In genomic region chr4:37948542-37948941, GRCh38 we compare ENCODE assay signal across 20 cellular contexts. TPM values are rescaled to one million over a fixed set of nuclear protein-coding genes. Genes with fewer than 3 reads are reported as not detected.
DNase-seq lines count a peak whose midpoint lies in the region; ATAC-seq and TF ChIP-seq lines count a peak whose summit lies in the region.
"Had no signal": no experiment of that assay in that cellular context is flagged by ENCODE, and none has a peak within 500 bp of the region (broad histone marks: within the 10 kb centered on the region; RNA-seq: fewer than 3 reads in every experiment).

No MANE protein-coding gene starts in this region.

- peak; percentile 56 for ATAC-seq in HG03066 (IDR thresholded peaks at IDR 0.05; ENCODE audit: low read depth, unreplicated experiment)
- ATAC-seq in activated B cell treated with CpG ODN at 0.5 μM for 24 hours (ENCODE audit: low read depth), result peak; percentile 56
- peak; percentile 60 for ATAC-seq in stimulated activated effector memory CD8-positive, alpha-beta T cell treated with anti-CD3 and anti-CD28 coated beads, Interleukin-12 subunit alpha, Interleukin-12 subunit beta, amount 100 ng/mL, for 72 hours
- no peak for ATAC-seq in HG03342 (IDR thresholded peaks at IDR 0.05; ENCODE audit: unreplicated experiment)

- POLR2A ChIA-PET in activated B cell treated with CpG ODN at 0.5 μM for 24 hours (lab: Charles Lee), result interaction anchor here (0.6 kb wide), 1 partner anchor 57 kb away, joined by 4 read pairs; the partner anchor contains the start of gene TBC1D1

- intact Hi-C loops in activated B cell treated with CpG ODN at 0.5 μM for 24 hours (cut with micrococcal nuclease), result no loop called here

- DNase-seq in SKM-1 treated with dmso at 0.1 percent for 144 hours (lab: John Stamatoyannopoulos, UW; ENCODE audit: unreplicated experiment) (peak; percentile 9), SKM-1 (lab: John Stamatoyannopoulos, UW; ENCODE audit: unreplicated experiment) (no peak), activated B cell treated with CpG ODN at 0.5 μM for 24 hours (no peak), NCI-H1436 (lab: John Stamatoyannopoulos, UW) (no peak), HuH-7.5 (ENCODE audit: low spot score) (no peak)
- no peak for DNase-seq in stimulated activated effector memory CD8-positive, alpha-beta T cell treated with anti-CD3 and anti-CD28 coated beads, Interleukin-12 subunit alpha, Interleukin-12 subunit beta, amount 100 ng/mL, for 72 hours (ENCODE audit: low spot score in 2 of 2)
- DNase-seq: activated CD4-positive, alpha-beta T cell treated with anti-CD3 and anti-CD28 coated beads for 4 hours; activated CD8-positive, alpha-beta memory T cell treated with anti-CD3 and anti-CD28 coated beads, Interleukin-2, amount 50 U/mL, for 4 hours; activated gamma-delta T cell; amygdala; foreskin melanocyte; midbrain; NCI-H1694 treated with DMSO at 0.1 percent for 48 hours; NCI-H345; SW 1271 had no signal

- H3K27me3 Mint-ChIP-seq in activated B cell treated with CpG ODN at 0.5 μM for 24 hours, result no peaks in the 10 kb centered on the region

- no peak overlapping the region for H3K4me3 Mint-ChIP-seq in activated B cell treated with CpG ODN at 0.5 μM for 24 hours
- H3K4me3 Mint-ChIP-seq in stimulated activated effector memory CD8-positive, alpha-beta T cell treated with anti-CD3 and anti-CD28 coated beads, Interleukin-12 subunit alpha, Interleukin-12 subunit beta, amount 100 ng/mL, for 72 hours, result no peak overlapping the region

- peaks cover 26% of the 10 kb centered on the region for H3K36me3 Mint-ChIP-seq in activated B cell treated with CpG ODN at 0.5 μM for 24 hours (ENCODE audit: low read depth)
- H3K36me3 Mint-ChIP-seq in stimulated activated effector memory CD8-positive, alpha-beta T cell treated with anti-CD3 and anti-CD28 coated beads, Interleukin-12 subunit alpha, Interleukin-12 subunit beta, amount 100 ng/mL, for 72 hours, result peaks cover 7% of the 10 kb centered on the region

- TF ChIP-seq CTCF in activated B cell treated with CpG ODN at 0.5 μM for 24 hours (IDR thresholded peaks at IDR 0.05), result no peak

- peaks cover 38% of the 10 kb centered on the region for H3K4me1 Mint-ChIP-seq in activated B cell treated with CpG ODN at 0.5 μM for 24 hours
- H3K4me1 Mint-ChIP-seq in stimulated activated effector memory CD8-positive, alpha-beta T cell treated with anti-CD3 and anti-CD28 coated beads, Interleukin-12 subunit alpha, Interleukin-12 subunit beta, amount 100 ng/mL, for 72 hours, result peaks cover 26% of the 10 kb centered on the region

- H3K27ac Mint-ChIP-seq in activated B cell treated with CpG ODN at 0.5 μM for 24 hours, result no peak overlapping the region
- H3K27ac Mint-ChIP-seq in stimulated activated effector memory CD8-positive, alpha-beta T cell treated with anti-CD3 and anti-CD28 coated beads, Interleukin-12 subunit alpha, Interleukin-12 subunit beta, amount 100 ng/mL, for 72 hours, result no peak overlapping the region

- H3K9me3 Mint-ChIP-seq in activated B cell treated with CpG ODN at 0.5 μM for 24 hours, result no peaks in the 10 kb centered on the region
- H3K9me3 Mint-ChIP-seq in stimulated activated effector memory CD8-positive, alpha-beta T cell treated with anti-CD3 and anti-CD28 coated beads, Interleukin-12 subunit alpha, Interleukin-12 subunit beta, amount 100 ng/mL, for 72 hours, result no peaks in the 10 kb centered on the region

- CTCF ChIA-PET in activated B cell treated with CpG ODN at 0.5 μM for 24 hours (lab: Charles Lee), result no interaction called here

RNA-seq across cellular contexts. Expression of gene PTTG2, which starts 11.7 kb away (rescaled TPM):
- 1.9 and 2.2 TPM in 2 replicates for total RNA-seq in activated B cell treated with CpG ODN at 0.5 μM for 24 hours
- total RNA-seq: A172, epithelial cell of proximal tubule, suprapubic skin had no signal

RNA-seq across cellular contexts. Expression of gene TBC1D1, which starts 57.7 kb away (rescaled TPM):
- 84.8 and 86.7 TPM in 2 replicates for total RNA-seq in activated B cell treated with CpG ODN at 0.5 μM for 24 hours
